In the genomic region with DNA sequence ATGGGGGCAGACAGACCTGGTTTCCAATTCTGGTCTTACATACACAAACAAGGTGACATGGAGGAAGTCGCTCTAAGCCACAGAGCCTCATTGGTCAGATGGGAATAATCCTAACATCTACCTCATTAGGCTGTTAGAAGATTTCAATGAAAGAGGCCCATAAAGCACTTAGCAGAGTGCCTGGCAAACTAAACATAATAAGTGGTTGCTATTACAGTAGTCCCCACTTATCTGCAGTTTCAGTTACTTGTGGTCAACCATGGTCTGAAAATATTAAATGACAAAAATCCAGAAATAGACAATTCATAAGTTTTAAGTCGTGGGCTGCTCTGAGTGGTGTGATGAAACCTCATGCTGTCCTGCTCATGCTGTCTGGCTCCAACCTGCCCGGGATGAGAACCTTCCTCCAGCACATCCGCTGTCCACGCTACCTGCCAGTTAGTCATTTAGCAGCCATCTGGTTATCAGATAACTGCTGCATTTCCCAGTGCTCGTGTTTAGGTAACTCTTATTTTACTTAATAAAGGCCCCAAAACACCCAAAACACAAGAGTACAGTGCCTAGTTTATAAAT, we compare ENCODE assay signal across 13 cellular contexts.
DNase-seq lines count a peak whose midpoint lies in the region; ATAC-seq lines count a peak whose summit lies in the region.
"Had no signal": no experiment of that assay in that cellular context is flagged by ENCODE, and none has a peak within 500 bp of the region (broad histone marks: within the 10 kb centered on the region; RNA-seq: fewer than 3 reads in every experiment).

No MANE protein-coding gene starts in this region.

- in situ Hi-C loops in G401 (cut with HindIII; ENCODE audit: low sequenced_read_pairs): no loop called here

- ATAC-seq in GM21381 (IDR thresholded peaks at IDR 0.05; ENCODE audit: unreplicated experiment): no peak

- DNase-seq in DMS 273 (lab: John Stamatoyannopoulos, UW; ENCODE audit: unreplicated experiment) (peak; percentile 15), DMS 273 treated with DMSO at 0.1 percent for 48 hours (lab: John Stamatoyannopoulos, UW) (no peak), NCI-H2227 treated with DMSO at 0.1 percent for 48 hours (lab: John Stamatoyannopoulos, UW) (peak; percentile 22), NCI-H2227 (lab: John Stamatoyannopoulos, UW; ENCODE audit: unreplicated experiment) (no peak), G401 (ENCODE audit: low spot score) (peak; percentile 87), cerebellar nuclear complex (lab: John Stamatoyannopoulos, UW) (peak; percentile 23 to 30), AG20443 (ENCODE audit: low spot score) (no peak)
- DNase-seq: AML-193; Caco-2; CD8-positive, alpha-beta memory T cell; EL; GDM1 had no signal

Comparison
In these comparisons a context has a peak if more than half of its experiments do, and no peak if none do; other contexts are left out.
1. DNase-seq: peak in DMS 273 (single experiment), NCI-H2227 treated with DMSO at 0.1 percent for 48 hours (single experiment), G401 (single experiment) and cerebellar nuclear complex (2 of 2); none in DMS 273 treated with DMSO at 0.1 percent for 48 hours (single experiment), NCI-H2227 (single experiment) and AG20443 (single experiment).